In genomic region chr17:20266806-20267458, GRCh38 we compare ENCODE assay signal across 10 cellular contexts.
A peak's percentile ranks its signal among the peaks of the same experiment; 100 is the strongest.
DNase-seq lines count a peak whose midpoint lies in the region; ATAC-seq and TF ChIP-seq lines count a peak whose summit lies in the region.
"Had no signal": no experiment of that assay in that cellular context is flagged by ENCODE, and none has a peak within 500 bp of the region (broad histone marks: within the 10 kb centered on the region; RNA-seq: fewer than 3 reads in every experiment).

No MANE protein-coding gene starts in this region.

- H3K36me3 ChIP-seq in cardiac muscle cell: no peaks in the 10 kb centered on the region
- H3K36me3 ChIP-seq in left ventricle myocardium inferior: no peaks in the 10 kb centered on the region
- no peaks in the 10 kb centered on the region for H3K36me3 ChIP-seq in aorta (ENCODE audit: control insufficient read depth in 1 of 2, insufficient read depth in 2 of 2, low read length in 1 of 2)

- TF ChIP-seq CTCF in cardiac muscle cell (IDR thresholded peaks at IDR 0.05; ENCODE audit: low read depth, low read length) (no peak), left ventricle myocardium inferior (IDR thresholded peaks at IDR 0.05; ENCODE audit: borderline replicate concordance) (no peak), epithelial cell of esophagus (IDR thresholded peaks at IDR 0.05; ENCODE audit: insufficient read depth, low read depth, low read length, missing control alignments) (no peak)

- H3K9me3 ChIP-seq in cardiac muscle cell (ENCODE audit: low read depth) (no peaks in the 10 kb centered on the region), left ventricle myocardium inferior (replicated peaks) (no peaks in the 10 kb centered on the region), aorta (ENCODE audit: control insufficient read depth, low read length) (no peaks in the 10 kb centered on the region)

- ATAC-seq in aorta (ENCODE audit: low FRiP score) (no peak), GM18907 (IDR thresholded peaks at IDR 0.05; ENCODE audit: unreplicated experiment) (no peak)
- ATAC-seq: right cardiac atrium had no signal

- WGBS in aorta, 2 donors: 70 to 71% methylated on average over 11 of the region's 11 CpGs

- H3K4me3 ChIP-seq in cardiac muscle cell (no peak overlapping the region), left ventricle myocardium inferior (no peak overlapping the region), epithelial cell of esophagus (ENCODE audit: low read length) (no peak overlapping the region), aorta (ENCODE audit: low read length in 2 of 2) (no peak overlapping the region)

- no peaks in the 10 kb centered on the region for H3K27me3 ChIP-seq in cardiac muscle cell
- H3K27me3 ChIP-seq in left ventricle myocardium inferior (ENCODE audit: low read depth): no peaks in the 10 kb centered on the region
- no peaks in the 10 kb centered on the region for H3K27me3 ChIP-seq in aorta (ENCODE audit: control insufficient read depth in 1 of 2, insufficient read depth in 2 of 2, low read length in 1 of 2)

- peak; percentile 24 to 49 for DNase-seq in cardiac muscle cell (ENCODE audit: low read depth in 1 of 2, low spot score in 1 of 2)
- DNase-seq in left ventricle myocardium inferior: no peak
- DNase-seq in NCI-H69 (lab: John Stamatoyannopoulos, UW): peak; percentile 75
- peak; percentile 82 for DNase-seq in epithelial cell of esophagus (ENCODE audit: low read depth)
- no peak for DNase-seq in aorta
- DNase-seq in AML-193 (lab: John Stamatoyannopoulos, UW): no peak
- DNase-seq in kidney glomerular epithelial cell (lab: John Stamatoyannopoulos, UW): no peak
- DNase-seq: stimulated activated naive CD4-positive, alpha-beta T cell treated with Interleukin-2 at 50 U/mL for 16 hours had no signal

- intact Hi-C loops in left ventricle myocardium inferior (cut with micrococcal nuclease): no loop called here
- intact Hi-C loops in aorta (cut with DNase I): no loop called here

- no peak overlapping the region for H3K27ac ChIP-seq in cardiac muscle cell
- H3K27ac ChIP-seq in left ventricle myocardium inferior (replicated peaks): no peak overlapping the region
- peak overlapping the region; percentile 57 to 86 for H3K27ac ChIP-seq in aorta (ENCODE audit: low read depth in 1 of 2, low read length in 2 of 2)

- H3K4me1 ChIP-seq in cardiac muscle cell (ENCODE audit: low read depth): peaks cover 15% of the 10 kb centered on the region
- H3K4me1 ChIP-seq in left ventricle myocardium inferior: peaks cover 31% of the 10 kb centered on the region
- peaks cover 2 to 3% of the 10 kb centered on the region in 2 donors for H3K4me1 ChIP-seq in aorta (ENCODE audit: control insufficient read depth in 1 of 2, insufficient read depth in 2 of 2, low read length in 2 of 2)

Comparison
In these comparisons a context has a peak if more than half of its experiments do, and no peak if none do; other contexts are left out.
1. DNase-seq: peak in cardiac muscle cell (2 of 2), NCI-H69 (single experiment) and epithelial cell of esophagus (single experiment); none in left ventricle myocardium inferior (single experiment), aorta (0 of 2), AML-193 (0 of 2) and kidney glomerular epithelial cell (single experiment).
2. H3K27ac ChIP-seq: peak in aorta (2 of 2); none in cardiac muscle cell (single experiment) and left ventricle myocardium inferior (single experiment).